ENCODE assay signal across 15 cellular contexts in genomic region chr18:37006742-37007141, GRCh38.
A peak's percentile ranks its signal among the peaks of the same experiment; 100 is the strongest.
DNase-seq lines count a peak whose midpoint lies in the region; ATAC-seq and TF ChIP-seq lines count a peak whose summit lies in the region.
"Had no signal": no experiment of that assay in that cellular context is flagged by ENCODE, and none has a peak within 500 bp of the region (broad histone marks: within the 10 kb centered on the region; RNA-seq: fewer than 3 reads in every experiment).

No MANE protein-coding gene starts in this region.

- DNase-seq in GM13977 (ENCODE audit: low spot score) (peak; percentile 11), foreskin fibroblast (no peak), NCI-H1092 treated with DMSO at 0.1 percent for 48 hours (lab: John Stamatoyannopoulos, UW) (no peak), NCI-H2029 (lab: John Stamatoyannopoulos, UW) (no peak)
- no peak for DNase-seq in activated CD4-positive, alpha-beta T cell treated with anti-CD3 and anti-CD28 coated beads for 1 hour
- DNase-seq: activated T-cell treated with anti-CD3 and anti-CD28 coated beads, Interleukin-2, amount 50 U/mL, for 4 hours; amygdala; BE2C; KBM-7; NCI-H187; NK-92 treated with Interleukin-12 subunit alpha and Interleukin-12 subunit beta, amount 100 ng/mL, for 24 hours; stimulated activated CD4-positive, alpha-beta T cell treated with anti-CD3 and anti-CD28 coated beads, Interleukin-4, amount 100 ng/mL, for 1 hour had no signal

- no peak overlapping the region for H3K4me3 ChIP-seq in foreskin fibroblast (ENCODE audit: low read depth in 1 of 2, low read length in 2 of 2)

- in situ Hi-C loops in GM13977 (cut with MboI; ENCODE audit: low pct_unique_long_range_greater_than_20kb, low sequenced_read_pairs, unreplicated experiment): no loop called here

- TF ChIP-seq CTCF in GM13977 (IDR thresholded peaks at IDR 0.05; ENCODE audit: extremely low read depth, insufficient read depth, missing control alignments): no peak
- TF ChIP-seq CTCF in foreskin fibroblast (IDR thresholded peaks at IDR 0.05; ENCODE audit: low read depth, low read length): no peak

- peak; percentile 75 for ATAC-seq in GM19351 (IDR thresholded peaks at IDR 0.05; ENCODE audit: unreplicated experiment)
- ATAC-seq in HG02852 (IDR thresholded peaks at IDR 0.05; ENCODE audit: unreplicated experiment): peak; percentile 95
- peak; percentile 69 for ATAC-seq in HG03565 (IDR thresholded peaks at IDR 0.05; ENCODE audit: unreplicated experiment)
- ATAC-seq: activated T-cell treated with anti-CD3 and anti-CD28 coated beads, Interleukin-2, amount 50 U/mL, for 4 hours had no signal
